ENCODE assay signal across 26 cellular contexts in the genomic region with DNA sequence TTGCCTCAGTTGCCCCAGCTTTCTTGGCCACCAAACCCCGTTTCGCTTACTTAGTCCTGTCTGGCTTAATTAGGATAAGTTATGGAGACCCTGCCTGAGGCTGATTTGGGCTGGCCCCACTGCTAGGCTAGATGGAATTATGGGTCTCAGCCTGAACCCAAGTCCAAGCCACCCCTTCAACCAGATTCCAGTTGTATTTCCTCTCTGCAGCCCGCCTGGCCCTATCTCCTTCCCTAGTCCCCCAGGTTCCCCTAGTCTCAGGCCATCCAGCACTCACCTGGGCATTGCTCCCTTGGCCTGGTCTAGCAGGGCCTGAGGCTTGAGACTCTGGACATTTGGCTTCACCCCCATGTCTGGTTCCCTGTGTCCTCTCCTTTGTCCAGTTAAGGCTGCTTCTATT.
DNase-seq lines count a peak whose midpoint lies in the region; ATAC-seq and TF ChIP-seq lines count a peak whose summit lies in the region.
"Had no signal": no experiment of that assay in that cellular context is flagged by ENCODE, and none has a peak within 500 bp of the region (broad histone marks: within the 10 kb centered on the region; RNA-seq: fewer than 3 reads in every experiment).

No MANE protein-coding gene starts in this region.

- no peak for TF ChIP-seq CTCF in A673 (conservative IDR thresholded peaks at IDR 0.05; ENCODE audit: low read depth, low read length)
- no peak for TF ChIP-seq CTCF in lower lobe of right lung (IDR thresholded peaks at IDR 0.05)

- H3K27me3 Mint-ChIP-seq in activated T-cell treated with anti-CD3 and anti-CD28 coated beads, Interleukin-2, amount 50 U/mL, for 24 hours = no peaks in the 10 kb centered on the region

- no peak overlapping the region for H3K9ac ChIP-seq in subcutaneous abdominal adipose tissue (ENCODE audit: low read length in 5 of 5)

- H3K27me3 ChIP-seq in A673 (replicated peaks; ENCODE audit: insufficient read depth, low read depth, low read length, poor library complexity) (no peaks in the 10 kb centered on the region), lower lobe of right lung (ENCODE audit: low read depth) (no peaks in the 10 kb centered on the region), subcutaneous abdominal adipose tissue (ENCODE audit: control insufficient read depth in 5 of 5, insufficient read depth in 4 of 5, low read length in 5 of 5) (no peaks in the 10 kb centered on the region)
- H3K27me3 ChIP-seq: foreskin keratinocyte, neutrophil had no signal

- CTCF ChIA-PET in A673 (lab: Charles Lee) = no interaction called here

- no peaks in the 10 kb centered on the region for H3K9me3 Mint-ChIP-seq in activated T-cell treated with anti-CD3 and anti-CD28 coated beads, Interleukin-2, amount 50 U/mL, for 24 hours
- H3K9me3 Mint-ChIP-seq: activated CD4-positive, alpha-beta memory T cell treated with anti-CD3 and anti-CD28 coated beads, Interleukin-2, amount 10 ng/mL, durations not matched to agents 7 days and 5 days had no signal

- H3K4me1 Mint-ChIP-seq in activated T-cell treated with anti-CD3 and anti-CD28 coated beads, Interleukin-2, amount 50 U/mL, for 24 hours (ENCODE audit: low read depth) = no peaks in the 10 kb centered on the region

- no TSS peak for BruUV-seq in A673 (replicated peaks; lab: Mats Ljungman, UMichigan)

- POLR2A ChIA-PET in A673 (lab: Charles Lee; ENCODE audit: low non-redundant PET) = no interaction called here

- H3K9me3 ChIP-seq in A673 (ENCODE audit: low read depth, low read length, poor library complexity, severe bottlenecking) (no peaks in the 10 kb centered on the region), lower lobe of right lung (no peaks in the 10 kb centered on the region), subcutaneous abdominal adipose tissue (ENCODE audit: control insufficient read depth in 5 of 5, low read length in 5 of 5) (no peaks in the 10 kb centered on the region)
- H3K9me3 ChIP-seq: A549, neutrophil had no signal

- no peak overlapping the region for H3K27ac Mint-ChIP-seq in activated T-cell treated with anti-CD3 and anti-CD28 coated beads, Interleukin-2, amount 50 U/mL, for 24 hours
- H3K27ac Mint-ChIP-seq: activated CD4-positive, alpha-beta memory T cell treated with anti-CD3 and anti-CD28 coated beads, Interleukin-2, amount 10 ng/mL, durations not matched to agents 7 days and 5 days had no signal

- H3K27ac ChIP-seq in A673 (ENCODE audit: low read depth, low read length, poor library complexity, severe bottlenecking) = peak overlapping the region; percentile 29
- peak overlapping the region; percentile 99 for H3K27ac ChIP-seq in angular gyrus (ENCODE audit: low read depth, low read length)
- peak overlapping the region; percentile 91 for H3K27ac ChIP-seq in lower lobe of right lung
- H3K27ac ChIP-seq in subcutaneous abdominal adipose tissue (ENCODE audit: low read depth, low read length) = peak overlapping the region; percentile 99
- H3K27ac ChIP-seq: epithelial cell of prostate, foreskin keratinocyte, neutrophil had no signal

- ATAC-seq in lower lobe of right lung = no peak
- ATAC-seq in HG02642 (IDR thresholded peaks at IDR 0.05; ENCODE audit: poor library complexity, unreplicated experiment) = no peak
- no peak for ATAC-seq in HG03039 (IDR thresholded peaks at IDR 0.05; ENCODE audit: unreplicated experiment)
- ATAC-seq in sciatic nerve = no peak
- ATAC-seq: A549; activated CD4-positive, CD25-positive, alpha-beta regulatory T cell treated with anti-CD3 and anti-CD28 coated beads, Interleukin-2, amount 50 U/mL, for 24 hours; foreskin keratinocyte had no signal

- H3K36me3 ChIP-seq in A673 (ENCODE audit: insufficient read depth, low read length, poor library complexity, severe bottlenecking) (peaks cover 4% of the 10 kb centered on the region), lower lobe of right lung (peaks cover 9% of the 10 kb centered on the region), subcutaneous abdominal adipose tissue (ENCODE audit: control insufficient read depth in 5 of 5, insufficient read depth in 5 of 5, low read length in 5 of 5) (peaks cover 0 to 17% (median 9%) of the 10 kb centered on the region in 5 donors)
- H3K36me3 ChIP-seq: neutrophil had no signal

- DNase-seq in A673 (ENCODE audit: low spot score) = no peak
- DNase-seq in lower lobe of right lung = no peak
- DNase-seq in activated T-cell treated with anti-CD3 and anti-CD28 coated beads, Interleukin-2, amount 50 U/mL, for 24 hours = no peak
- DNase-seq in sciatic nerve (ENCODE audit: low spot score) = no peak
- DNase-seq: activated CD4-positive, alpha-beta memory T cell treated with anti-CD3 and anti-CD28 coated beads, Interleukin-2, amount 10 ng/mL, durations not matched to agents 7 days and 5 days; activated naive CD4-positive, alpha-beta T cell; activated T-cell treated with anti-CD3 and anti-CD28 coated beads for 4 hours; amniotic stem cell; central memory CD4-positive, alpha-beta T cell; foreskin keratinocyte; Karpas-422; kidney; NCI-H187 treated with DMSO at 0.1 percent for 48 hours; NCI-H345; OCI-M1; retina; SHP77 treated with DMSO at 0.1 percent for 48 hours; stimulated activated CD4-positive, alpha-beta T cell treated with anti-CD3 and anti-CD28 coated beads, Interleukin-15, amount 100 ng/mL, for 24 hours had no signal

- no peaks in the 10 kb centered on the region for H3K36me3 Mint-ChIP-seq in activated T-cell treated with anti-CD3 and anti-CD28 coated beads, Interleukin-2, amount 50 U/mL, for 24 hours (ENCODE audit: low read depth)

- H3K4me1 ChIP-seq in A673 (ENCODE audit: insufficient read depth, low read length, poor library complexity, severe bottlenecking) (peaks cover 47% of the 10 kb centered on the region), lower lobe of right lung (peaks cover 72% of the 10 kb centered on the region), subcutaneous abdominal adipose tissue (ENCODE audit: control insufficient read depth in 5 of 5, insufficient read depth in 5 of 5, low read length in 5 of 5) (peaks cover 45 to 100% (median 92%) of the 10 kb centered on the region in 5 donors)

- no peak overlapping the region for H3K4me3 Mint-ChIP-seq in activated T-cell treated with anti-CD3 and anti-CD28 coated beads, Interleukin-2, amount 50 U/mL, for 24 hours
- H3K4me3 Mint-ChIP-seq: activated CD4-positive, alpha-beta memory T cell treated with anti-CD3 and anti-CD28 coated beads, Interleukin-2, amount 10 ng/mL, durations not matched to agents 7 days and 5 days had no signal

- intact Hi-C loops in A673 (cut with micrococcal nuclease; ENCODE audit: unreplicated experiment) (no loop called here), lower lobe of right lung (cut with DNase I) (no loop called here), sciatic nerve (cut with DNase I) (no loop called here)

- no peak overlapping the region for H3K4me3 ChIP-seq in A673 (ENCODE audit: low read depth, low read length, poor library complexity, severe bottlenecking)
- no peak overlapping the region for H3K4me3 ChIP-seq in lower lobe of right lung
- no peak overlapping the region for H3K4me3 ChIP-seq in subcutaneous abdominal adipose tissue (ENCODE audit: low read depth in 1 of 5, low read length in 5 of 5)
- H3K4me3 ChIP-seq: A549 had no signal

Comparison
In these comparisons a context has a peak if more than half of its experiments do, and no peak if none do; other contexts are left out.
1. H3K27ac ChIP-seq: peak in every context shown above with its lines; median percentile 99 in angular gyrus; 99 in subcutaneous abdominal adipose tissue; 91 in lower lobe of right lung; 29 in A673.